In genomic region chr14:23055621-23056256, GRCh38 we compare ENCODE assay signal across 11 cellular contexts. TPM values are rescaled to one million over a fixed set of nuclear protein-coding genes. Genes with fewer than 3 reads are reported as not detected.
DNase-seq lines count a peak whose midpoint lies in the region; ATAC-seq and TF ChIP-seq lines count a peak whose summit lies in the region.
"Had no signal": no experiment of that assay in that cellular context is flagged by ENCODE, and none has a peak within 500 bp of the region (broad histone marks: within the 10 kb centered on the region; RNA-seq: fewer than 3 reads in every experiment).

No MANE protein-coding gene starts in this region.

- peaks cover 26% of the 10 kb centered on the region for H3K36me3 Mint-ChIP-seq in activated B cell treated with CpG ODN at 0.5 μM for 24 hours (ENCODE audit: low read depth)

- H3K4me1 Mint-ChIP-seq in activated B cell treated with CpG ODN at 0.5 μM for 24 hours, result peaks cover 18% of the 10 kb centered on the region

- TF ChIP-seq CTCF in activated B cell treated with CpG ODN at 0.5 μM for 24 hours (IDR thresholded peaks at IDR 0.05), result no peak
- TF ChIP-seq CTCF in upper lobe of right lung (IDR thresholded peaks at IDR 0.05), result no peak

- peaks cover 2% of the 10 kb centered on the region for H3K27me3 Mint-ChIP-seq in activated B cell treated with CpG ODN at 0.5 μM for 24 hours

- H3K9me3 Mint-ChIP-seq in activated B cell treated with CpG ODN at 0.5 μM for 24 hours, result no peaks in the 10 kb centered on the region

- intact Hi-C loops in activated B cell treated with CpG ODN at 0.5 μM for 24 hours (cut with micrococcal nuclease) (loop anchor here (1.0 to 10.0 kb wide), 6 partner anchors 33 to 741 kb away; partner anchors contain the start of gene LRP10), upper lobe of right lung (cut with DNase I) (loop anchor here (5.0 kb wide), 1 partner anchor 68 kb away; no protein-coding TSS in a partner anchor)

- H3K27ac Mint-ChIP-seq in activated B cell treated with CpG ODN at 0.5 μM for 24 hours, result no peak overlapping the region

- in situ Hi-C loops in G401 (cut with HindIII; ENCODE audit: low sequenced_read_pairs), result no loop called here

- H3K4me3 ChIP-seq in upper lobe of right lung, result no peak overlapping the region

- H3K27me3 ChIP-seq in upper lobe of right lung, result no peaks in the 10 kb centered on the region
- H3K27me3 ChIP-seq: heart left ventricle had no signal

- CTCF ChIA-PET in activated B cell treated with CpG ODN at 0.5 μM for 24 hours (lab: Charles Lee), result interaction anchor here (1.1 to 10.5 kb wide), 5 partner anchors 13 to 83 kb away, joined by 4 to 284 read pairs (median 9); partner anchors contain the start of gene AJUBA

- peak; percentile 31 for DNase-seq in AG08395 (ENCODE audit: low spot score)
- DNase-seq in EL, result peak; percentile 58
- DNase-seq in activated B cell treated with CpG ODN at 0.5 μM for 24 hours, result no peak
- peak; percentile 33 for DNase-seq in medulla oblongata (ENCODE audit: extremely low spot score)
- no peak for DNase-seq in activated CD4-positive, CD25-positive, alpha-beta regulatory T cell (lab: John Stamatoyannopoulos, UW)
- no peak for DNase-seq in DMS153 (lab: John Stamatoyannopoulos, UW)
- no peak for DNase-seq in upper lobe of right lung
- DNase-seq in G401 (ENCODE audit: low spot score), result no peak
- DNase-seq: NCI-H1930, T1000 had no signal

- H3K27ac ChIP-seq in upper lobe of right lung, result no peak overlapping the region

- H3K4me1 ChIP-seq in upper lobe of right lung, result peaks cover 11% of the 10 kb centered on the region

- POLR2A ChIA-PET in activated B cell treated with CpG ODN at 0.5 μM for 24 hours (lab: Charles Lee), result interaction anchor here (2.0 to 2.2 kb wide), 2 partner anchors 49 to 74 kb away, joined by 8 to 11 read pairs; partner anchors contain the start of gene AJUBA

- H3K36me3 ChIP-seq in upper lobe of right lung, result peaks cover 23% of the 10 kb centered on the region

- ATAC-seq in activated B cell treated with CpG ODN at 0.5 μM for 24 hours (ENCODE audit: low read depth) (no peak), upper lobe of right lung (no peak)

- peak overlapping the region; percentile 79 for H3K4me3 Mint-ChIP-seq in activated B cell treated with CpG ODN at 0.5 μM for 24 hours

- H3K9me3 ChIP-seq in upper lobe of right lung, result no peaks in the 10 kb centered on the region
- H3K9me3 ChIP-seq: heart left ventricle had no signal

RNA-seq across cellular contexts. Expression of gene CDH24, which starts 1.6 kb away (rescaled TPM):
- total RNA-seq in activated B cell treated with CpG ODN at 0.5 μM for 24 hours (0.73 and 1.3 TPM in 2 replicates), upper lobe of right lung (7.8 TPM)
- 8.7 and 10.9 TPM in 2 replicates for total RNA-seq in G401 (2014; rRNA removed; shearing (Covaris generic))

RNA-seq across cellular contexts. Expression of gene PSMB11, which starts 13.7 kb away (rescaled TPM):
- total RNA-seq in activated B cell treated with CpG ODN at 0.5 μM for 24 hours, result not detected in 2 replicates
- total RNA-seq in upper lobe of right lung, result not detected
- total RNA-seq in G401 (2014; rRNA removed; shearing (Covaris generic)), result not detected in 2 replicates
- total RNA-seq: heart left ventricle had no signal

RNA-seq across cellular contexts. Expression of gene PSMB5, which starts 21.0 kb away (rescaled TPM):
- total RNA-seq in activated B cell treated with CpG ODN at 0.5 μM for 24 hours (53.3 and 67.5 TPM in 2 replicates), upper lobe of right lung (75.7 TPM)
- 447 and 480 TPM in 2 replicates for total RNA-seq in G401 (2014; rRNA removed; shearing (Covaris generic))

RNA-seq across cellular contexts. Expression of gene ACIN1, which starts 39.2 kb away (rescaled TPM):
- total RNA-seq in activated B cell treated with CpG ODN at 0.5 μM for 24 hours (238 and 263 TPM in 2 replicates), upper lobe of right lung (161 TPM)
- total RNA-seq in G401 (2014; rRNA removed; shearing (Covaris generic)), result 80.3 and 95.3 TPM in 2 replicates

RNA-seq across cellular contexts. Expression of gene C14orf119, which starts 39.6 kb away (rescaled TPM):
- 35.3 and 36.0 TPM in 2 replicates for total RNA-seq in activated B cell treated with CpG ODN at 0.5 μM for 24 hours
- total RNA-seq in upper lobe of right lung, result 55.3 TPM
- total RNA-seq in G401 (2014; rRNA removed; shearing (Covaris generic)), result 53.7 and 55.2 TPM in 2 replicates

Comparison
In these comparisons a context has a peak if more than half of its experiments do, and no peak if none do; other contexts are left out.
1. DNase-seq: peak in AG08395 (single experiment), EL (single experiment) and medulla oblongata (single experiment); none in activated B cell treated with CpG ODN at 0.5 μM for 24 hours (single experiment), activated CD4-positive, CD25-positive, alpha-beta regulatory T cell (0 of 4), DMS153 (single experiment), upper lobe of right lung (single experiment) and G401 (single experiment).